7 cellular contexts compared by ENCODE assay signal in the genomic region with DNA sequence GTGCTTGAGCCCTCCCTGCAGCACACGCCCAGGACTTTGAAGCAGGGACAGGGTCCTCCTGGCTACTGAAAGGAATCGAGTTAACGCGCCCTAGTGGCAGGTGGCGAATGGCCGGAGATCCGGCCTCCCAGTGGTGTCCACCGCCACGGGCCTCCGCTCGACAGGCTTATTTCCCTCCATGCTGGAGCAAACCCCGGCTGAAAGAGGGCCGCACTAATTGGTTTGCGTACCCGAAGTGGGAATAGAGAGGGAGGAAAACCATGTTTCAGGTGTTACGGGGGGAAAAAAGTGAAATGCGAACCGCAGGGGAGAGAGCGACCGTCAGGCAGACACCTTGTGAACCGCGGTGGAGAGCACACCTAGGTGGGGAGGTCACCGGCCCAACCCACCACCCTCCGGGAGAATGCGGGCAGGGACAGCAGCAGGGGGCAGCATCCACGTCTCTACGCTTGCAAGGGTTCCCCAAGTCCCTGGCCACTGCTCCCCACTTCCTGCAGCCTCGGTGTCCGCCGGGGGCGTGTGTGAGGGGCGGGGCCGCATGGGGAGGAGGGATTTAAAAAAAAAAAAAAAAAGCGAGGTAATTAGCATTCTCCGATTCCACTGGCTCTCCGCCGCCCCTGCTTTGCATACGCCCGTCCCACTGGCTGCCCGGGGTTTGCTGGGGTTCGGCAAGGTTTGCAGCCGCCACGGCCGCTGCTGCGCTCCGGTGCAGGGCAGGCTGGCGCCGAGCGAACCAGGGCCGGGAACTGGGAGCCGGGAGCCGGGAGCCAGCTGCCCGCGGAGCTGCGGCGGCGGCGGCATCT.
DNase-seq lines count a peak whose midpoint lies in the region; ATAC-seq, FAIRE-seq and TF ChIP-seq lines count a peak whose summit lies in the region.

No MANE protein-coding gene starts in this region.

- peaks cover 34% of the 10 kb centered on the region for H3K4me1 Mint-ChIP-seq in central memory CD8-positive, alpha-beta T cell

- H3K27ac ChIP-seq in kidney (ENCODE audit: low read depth in 2 of 2, low read length in 2 of 2) = no peak overlapping the region

- DNase-seq in NCI-H2029 (lab: John Stamatoyannopoulos, UW) (peak; percentile 88), kidney (peak; percentile 93)
- peak; percentile 83 for DNase-seq in activated CD4-positive, CD25-positive, alpha-beta regulatory T cell treated with anti-CD3 and anti-CD28 coated beads, Interleukin-2, amount 50 U/mL, for 72 hours
- DNase-seq in central memory CD8-positive, alpha-beta T cell (ENCODE audit: low spot score in 2 of 2) = peak; percentile 54 to 66
- peak; percentile 92 for DNase-seq in stimulated activated CD4-positive, alpha-beta T cell treated with anti-CD3 and anti-CD28 coated beads, Interleukin-15, amount 100 ng/mL, for 24 hours

- H3K9ac ChIP-seq in kidney (ENCODE audit: low read length in 2 of 2) = no peak overlapping the region

- no peak overlapping the region for H3K27ac Mint-ChIP-seq in central memory CD8-positive, alpha-beta T cell (ENCODE audit: low read depth)

- H3K4me3 Mint-ChIP-seq in central memory CD8-positive, alpha-beta T cell = peak overlapping the region; percentile 82

- intact Hi-C loops in kidney (cut with DNase I) = no loop called here

- no peaks in the 10 kb centered on the region for H3K9me3 Mint-ChIP-seq in central memory CD8-positive, alpha-beta T cell

- no peak for FAIRE-seq in kidney (lab: Jason Lieb, UNC)

- peak overlapping the region; percentile 62 to 78 for H3K4me3 ChIP-seq in kidney (ENCODE audit: low read length in 2 of 2)

- peaks cover 32% of the 10 kb centered on the region for H3K27me3 Mint-ChIP-seq in central memory CD8-positive, alpha-beta T cell

- peaks cover 0 to 16% of the 10 kb centered on the region in 2 donors for H3K4me1 ChIP-seq in kidney (ENCODE audit: control insufficient read depth in 1 of 2, insufficient read depth in 1 of 2, low read depth in 1 of 2, low read length in 2 of 2)

- H3K36me3 ChIP-seq in kidney (ENCODE audit: control insufficient read depth in 1 of 2, insufficient read depth in 2 of 2, low read length in 2 of 2) = no peaks in the 10 kb centered on the region

- no peaks in the 10 kb centered on the region for H3K9me3 ChIP-seq in kidney (ENCODE audit: control insufficient read depth in 1 of 2, low read length in 2 of 2)

- TF ChIP-seq CTCF in kidney (IDR thresholded peaks at IDR 0.05; ENCODE audit: borderline replicate concordance, extremely low read depth, insufficient read depth) = peak; percentile 33

- H3K36me3 Mint-ChIP-seq in central memory CD8-positive, alpha-beta T cell (ENCODE audit: insufficient read depth) = peaks cover 19% of the 10 kb centered on the region

- ATAC-seq in GM19035 (IDR thresholded peaks at IDR 0.05; ENCODE audit: unreplicated experiment) = peak; percentile 85
- ATAC-seq in central memory CD8-positive, alpha-beta T cell (replicated peaks; ENCODE audit: extremely low read depth, poor library complexity, severe bottlenecking) = peak; percentile 68
- no peak for ATAC-seq in GM19395 (IDR thresholded peaks at IDR 0.05; ENCODE audit: unreplicated experiment)
